ENCODE assay signal across 28 cellular contexts in the genomic region with DNA sequence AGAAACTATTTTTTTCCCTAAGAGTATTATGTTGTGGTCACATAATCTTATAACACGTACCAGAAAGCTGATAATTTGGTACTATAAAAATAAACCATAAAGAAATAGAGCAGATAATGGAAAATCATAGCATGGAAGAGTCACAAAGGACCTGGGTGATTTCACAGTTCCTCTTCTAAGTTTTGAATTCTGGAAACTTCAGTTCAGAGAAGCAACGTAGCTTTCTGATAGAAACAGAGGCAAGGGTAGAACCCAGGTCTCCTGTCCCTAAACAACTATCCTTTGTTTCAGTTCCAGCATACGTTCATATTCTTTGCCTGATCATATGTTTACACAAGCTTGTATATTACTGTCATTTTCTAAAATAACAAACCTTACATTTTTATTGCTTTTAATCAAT.
"Had no signal": no experiment of that assay in that cellular context is flagged by ENCODE, and none has a peak within 500 bp of the region (broad histone marks: within the 10 kb centered on the region; RNA-seq: fewer than 3 reads in every experiment).

No MANE protein-coding gene starts in this region.

- ATAC-seq: pancreas; right cardiac atrium; sciatic nerve; stimulated activated naive CD8-positive, alpha-beta T cell treated with anti-CD3 and anti-CD28 coated beads, Interleukin-15, Interleukin-2, amounts not matched to agents 100 U/mL and 50 U/mL, for 24 hours had no signal

- DNase-seq: hypothalamus; islet precursor cell; left ventricle myocardium inferior; mesendoderm; naive B cell; nucleus accumbens; pancreas; posterior cingulate gyrus; retina; right cardiac atrium; stimulated activated CD4-positive, alpha-beta T cell treated with anti-CD3 and anti-CD28 coated beads, Interleukin-12 subunit alpha, Interleukin-12 subunit beta, amount 100 ng/mL, for 4 hours; stimulated activated CD4-positive, alpha-beta T cell treated with anti-CD3 and anti-CD28 coated beads, Interleukin-15, amount 100 ng/mL, for 24 hours; stimulated activated CD4-positive, alpha-beta T cell treated with anti-CD3 and anti-CD28 coated beads, Interleukin-2, amount 100 ng/mL, for 24 hours; stimulated activated CD4-positive, alpha-beta T cell treated with anti-CD3 and anti-CD28 coated beads, Interleukin-4, amount 100 ng/mL, for 1 hour; stimulated activated naive CD8-positive, alpha-beta T cell treated with anti-CD3 and anti-CD28 coated beads, Interleukin-15, Interleukin-2, amounts not matched to agents 100 U/mL and 50 U/mL, for 24 hours; stomach; testis; thyroid gland; transverse colon; upper lobe of left lung had no signal

- H3K4me3 ChIP-seq: left ventricle myocardium inferior, lung, pancreas, prostate gland, skin epidermis, stomach, testis, thyroid gland, transverse colon, upper lobe of left lung, vagina had no signal

- H3K27ac ChIP-seq: left ventricle myocardium inferior, pancreas, prostate gland, skin epidermis, stomach, testis, thyroid gland, transverse colon, upper lobe of left lung, vagina had no signal

- H3K36me3 ChIP-seq: left ventricle myocardium inferior, pancreas, prostate gland, stomach, thyroid gland, transverse colon, upper lobe of left lung, vagina had no signal

- H3K4me1 Mint-ChIP-seq: mesothelial cell of epicardium, nephron, neural crest cell had no signal

- H3K27me3 Mint-ChIP-seq: naive B cell had no signal

- H3K27me3 ChIP-seq: stomach, testis, thyroid gland, transverse colon, upper lobe of left lung, vagina had no signal

- H3K36me3 Mint-ChIP-seq: mesothelial cell of epicardium, naive B cell had no signal

- H3K4me3 Mint-ChIP-seq: mesothelial cell of epicardium, naive B cell, nephron, neural crest cell had no signal

- FAIRE-seq: pancreas had no signal

- H3K27ac Mint-ChIP-seq: mesothelial cell of epicardium, nephron had no signal

- H3K4me1 ChIP-seq: left ventricle myocardium inferior, pancreas, prostate gland, stomach, testis, thyroid gland, transverse colon, upper lobe of left lung, vagina had no signal

- H3K9me3 ChIP-seq: pancreas, prostate gland, stomach, testis, thyroid gland, transverse colon, upper lobe of left lung, vagina had no signal
